7 cellular contexts compared by ENCODE assay signal in the genomic region with DNA sequence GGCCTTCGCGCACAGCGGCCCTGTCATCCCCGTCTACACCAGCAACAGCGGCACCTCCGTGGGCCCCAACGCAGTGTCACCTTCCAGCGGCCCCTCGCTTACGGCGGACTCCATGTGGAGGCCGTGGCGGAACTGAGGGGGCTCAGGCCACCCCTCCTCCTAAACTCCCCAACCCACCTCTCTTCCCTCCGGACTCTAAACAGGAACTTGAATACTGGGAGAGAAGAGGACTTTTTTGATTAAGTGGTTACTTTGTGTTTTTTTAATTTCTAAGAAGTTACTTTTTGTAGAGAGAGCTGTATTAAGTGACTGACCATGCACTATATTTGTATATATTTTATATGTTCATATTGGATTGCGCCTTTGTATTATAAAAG. TPM values are rescaled to one million over a fixed set of nuclear protein-coding genes. Genes with fewer than 3 reads are reported as not detected.
DNase-seq lines count a peak whose midpoint lies in the region; ATAC-seq and TF ChIP-seq lines count a peak whose summit lies in the region.

No MANE protein-coding gene starts in this region.

- DNase-seq in activated B cell treated with CpG ODN at 0.5 μM for 24 hours (no peak), iPS DF 6.9 (ENCODE audit: low read depth, low spot score) (no peak), NOMO-1 (lab: John Stamatoyannopoulos, UW; ENCODE audit: unreplicated experiment in 2 of 2) (no peak), kidney glomerular epithelial cell (lab: John Stamatoyannopoulos, UW) (no peak), NCI-H2171 treated with DMSO at 0.1 percent for 48 hours (lab: John Stamatoyannopoulos, UW) (no peak)
- no peak for DNase-seq in stimulated activated effector memory CD8-positive, alpha-beta T cell treated with anti-CD3 and anti-CD28 coated beads, Interleukin-12 subunit alpha, Interleukin-12 subunit beta, amount 100 ng/mL, for 72 hours (ENCODE audit: low spot score in 2 of 2)

- H3K9me3 ChIP-seq in HEK293 (ENCODE audit: control insufficient read depth, insufficient read depth, low read depth, low read length): no peaks in the 10 kb centered on the region
- H3K9me3 ChIP-seq in iPS DF 6.9 (ENCODE audit: control insufficient read depth, insufficient read depth, low read length): no peaks in the 10 kb centered on the region

- H3K27ac ChIP-seq in HEK293 (ENCODE audit: extremely low read depth, low read depth, low read length) (peak overlapping the region; percentile 100), iPS DF 6.9 (ENCODE audit: low read length) (no peak overlapping the region)

- no peak for ATAC-seq in activated B cell treated with CpG ODN at 0.5 μM for 24 hours (ENCODE audit: low read depth)
- no peak for ATAC-seq in stimulated activated effector memory CD8-positive, alpha-beta T cell treated with anti-CD3 and anti-CD28 coated beads, Interleukin-12 subunit alpha, Interleukin-12 subunit beta, amount 100 ng/mL, for 72 hours

- CTCF ChIA-PET in HEK293 (lab: Yijun Ruan, JAX) (interaction anchor here (0.7 to 5.1 kb wide), 8 partner anchors 42 to 357 kb away, joined by 3 to 25 read pairs (median 4); no protein-coding TSS in a partner anchor), activated B cell treated with CpG ODN at 0.5 μM for 24 hours (lab: Charles Lee) (interaction anchor here (0.9 to 7.2 kb wide), 27 partner anchors 9 to 678 kb away, joined by 3 to 77 read pairs (median 4); no protein-coding TSS in a partner anchor)

- intact Hi-C loops in activated B cell treated with CpG ODN at 0.5 μM for 24 hours (cut with micrococcal nuclease): loop anchor here (5.0 to 10.0 kb wide), 7 partner anchors 64 to 1769 kb away; a partner anchor contains a TSS

- peak overlapping the region; percentile 41 for H3K27ac Mint-ChIP-seq in activated B cell treated with CpG ODN at 0.5 μM for 24 hours
- no peak overlapping the region for H3K27ac Mint-ChIP-seq in stimulated activated effector memory CD8-positive, alpha-beta T cell treated with anti-CD3 and anti-CD28 coated beads, Interleukin-12 subunit alpha, Interleukin-12 subunit beta, amount 100 ng/mL, for 72 hours

- peaks cover 4% of the 10 kb centered on the region for H3K36me3 Mint-ChIP-seq in activated B cell treated with CpG ODN at 0.5 μM for 24 hours (ENCODE audit: low read depth)
- H3K36me3 Mint-ChIP-seq in stimulated activated effector memory CD8-positive, alpha-beta T cell treated with anti-CD3 and anti-CD28 coated beads, Interleukin-12 subunit alpha, Interleukin-12 subunit beta, amount 100 ng/mL, for 72 hours: peaks cover 6% of the 10 kb centered on the region

- POLR2A ChIA-PET in HEK293 (lab: Yijun Ruan, JAX): interaction anchor here (0.6 to 9.5 kb wide), 5 partner anchors 67 to 357 kb away, joined by 4 to 145 read pairs (median 13); no protein-coding TSS in a partner anchor
- POLR2A ChIA-PET in activated B cell treated with CpG ODN at 0.5 μM for 24 hours (lab: Charles Lee): interaction anchor here (0.5 to 15.3 kb wide), 8 partner anchors 33 to 480 kb away, joined by 3 to 465 read pairs (median 6); no protein-coding TSS in a partner anchor

- no peaks in the 10 kb centered on the region for H3K9me3 Mint-ChIP-seq in activated B cell treated with CpG ODN at 0.5 μM for 24 hours
- no peaks in the 10 kb centered on the region for H3K9me3 Mint-ChIP-seq in stimulated activated effector memory CD8-positive, alpha-beta T cell treated with anti-CD3 and anti-CD28 coated beads, Interleukin-12 subunit alpha, Interleukin-12 subunit beta, amount 100 ng/mL, for 72 hours

- H3K27me3 ChIP-seq in iPS DF 6.9 (ENCODE audit: control insufficient read depth, insufficient read depth, low read length): no peaks in the 10 kb centered on the region

- peaks cover 9% of the 10 kb centered on the region for H3K4me1 ChIP-seq in HEK293 (ENCODE audit: control insufficient read depth, insufficient read depth, low read length)
- peaks cover 14% of the 10 kb centered on the region; the same call in 1 of the 2 replicates for H3K4me1 ChIP-seq in iPS DF 6.9 (ENCODE audit: control insufficient read depth, insufficient read depth, low read length)

- H3K27me3 Mint-ChIP-seq in activated B cell treated with CpG ODN at 0.5 μM for 24 hours: peaks cover 4% of the 10 kb centered on the region

- TF ChIP-seq CTCF in HEK293 (tag by site-specific recombination; IDR thresholded peaks at IDR 0.05) (no peak), activated B cell treated with CpG ODN at 0.5 μM for 24 hours (IDR thresholded peaks at IDR 0.05) (no peak)

- WGBS in iPS DF 6.9 (ENCODE audit: insufficient coverage, insufficient read length): no CpG with 5 or more reads among the region's 15 CpGs

- H3K4me1 Mint-ChIP-seq in activated B cell treated with CpG ODN at 0.5 μM for 24 hours: peaks cover 64% of the 10 kb centered on the region
- H3K4me1 Mint-ChIP-seq in stimulated activated effector memory CD8-positive, alpha-beta T cell treated with anti-CD3 and anti-CD28 coated beads, Interleukin-12 subunit alpha, Interleukin-12 subunit beta, amount 100 ng/mL, for 72 hours: peaks cover 41% of the 10 kb centered on the region

- H3K4me3 ChIP-seq in HEK293 (ENCODE audit: low read depth, low read length) (peak overlapping the region; percentile 93), iPS DF 6.9 (ENCODE audit: low read length) (peak overlapping the region; percentile 26; the same call in 1 of the 2 replicates)

- peaks cover 5 to 26% of the 10 kb centered on the region in 2 experiments; a peak in 2 of 3 replicates for H3K36me3 ChIP-seq in HEK293 (ENCODE audit: control insufficient read depth in 2 of 2, insufficient read depth in 1 of 2, low read length in 2 of 2)
- H3K36me3 ChIP-seq in iPS DF 6.9 (ENCODE audit: control insufficient read depth, insufficient read depth, low read length): no peaks in the 10 kb centered on the region

- H3K4me3 Mint-ChIP-seq in activated B cell treated with CpG ODN at 0.5 μM for 24 hours: peak overlapping the region; percentile 75
- peak overlapping the region; percentile 80 for H3K4me3 Mint-ChIP-seq in stimulated activated effector memory CD8-positive, alpha-beta T cell treated with anti-CD3 and anti-CD28 coated beads, Interleukin-12 subunit alpha, Interleukin-12 subunit beta, amount 100 ng/mL, for 72 hours

TF ChIP-seq in HEK293, 187 proteins besides CTCF, POLR2A, EP300 and RAD21 (continues in another document):
- TF ChIP-seq ZBTB21 (tag by site-specific recombination; IDR thresholded peaks at IDR 0.05) (no peak), ZIC2 (tag by site-specific recombination; IDR thresholded peaks at IDR 0.05) (peak; percentile 39; the same call in 1 of the 2 replicates), ZNF302 (tag by site-specific recombination; IDR thresholded peaks at IDR 0.05; ENCODE audit: low read depth) (no peak), ZNF169 (tag by site-specific recombination; IDR thresholded peaks at IDR 0.05) (no peak), SCRT1 (tag by site-specific recombination; IDR thresholded peaks at IDR 0.05; ENCODE audit: borderline replicate concordance) (no peak), GLIS2 (tag by site-specific recombination; IDR thresholded peaks at IDR 0.05) (peak; percentile 91), ZNF394 (tag by site-specific recombination; IDR thresholded peaks at IDR 0.05; ENCODE audit: borderline replicate concordance) (no peak), ZNF530 (tag by site-specific recombination; IDR thresholded peaks at IDR 0.05; ENCODE audit: low read depth) (no peak), ZNF404 (tag by site-specific recombination; IDR thresholded peaks at IDR 0.05) (no peak), ZNF266 (tag by site-specific recombination; IDR thresholded peaks at IDR 0.05; ENCODE audit: low read depth) (no peak), ZSCAN23 (tag by site-specific recombination; IDR thresholded peaks at IDR 0.05) (no peak), MYNN (tag by site-specific recombination; IDR thresholded peaks at IDR 0.05; ENCODE audit: borderline replicate concordance) (no peak), ZBTB7A (tag by site-specific recombination; IDR thresholded peaks at IDR 0.05; ENCODE audit: low read depth) (peak; percentile 72), GLI4 (tag by site-specific recombination; IDR thresholded peaks at IDR 0.05) (no peak), GLI2 (tag by site-specific recombination; IDR thresholded peaks at IDR 0.05; ENCODE audit: borderline replicate concordance, low read depth) (no peak), ZNF701 (tag by site-specific recombination; IDR thresholded peaks at IDR 0.05) (no peak), ZBTB17 (tag by site-specific recombination; IDR thresholded peaks at IDR 0.05) (no peak), ZNF629 (tag by site-specific recombination; IDR thresholded peaks at IDR 0.05) (peak; percentile 23; the same call in 1 of the 2 replicates), ZNF654 (tag by site-specific recombination; IDR thresholded peaks at IDR 0.05; ENCODE audit: low read depth) (no peak), ZNF585B (tag by site-specific recombination; IDR thresholded peaks at IDR 0.05) (no peak), ZNF114 (tag by site-specific recombination; IDR thresholded peaks at IDR 0.05) (no peak), ZNF416 (tag by site-specific recombination; IDR thresholded peaks at IDR 0.05) (no peak), ZNF549 (tag by site-specific recombination; IDR thresholded peaks at IDR 0.05) (no peak), ZNF211 (tag by site-specific recombination; IDR thresholded peaks at IDR 0.05; ENCODE audit: low read depth) (no peak), ZNF391 (tag by site-specific recombination; IDR thresholded peaks at IDR 0.05; ENCODE audit: borderline replicate concordance, low read depth) (no peak), ZNF76 (tag by site-specific recombination; IDR thresholded peaks at IDR 0.05; ENCODE audit: borderline replicate concordance, low read depth) (no peak)
- TF ChIP-seq, protein P1, sequence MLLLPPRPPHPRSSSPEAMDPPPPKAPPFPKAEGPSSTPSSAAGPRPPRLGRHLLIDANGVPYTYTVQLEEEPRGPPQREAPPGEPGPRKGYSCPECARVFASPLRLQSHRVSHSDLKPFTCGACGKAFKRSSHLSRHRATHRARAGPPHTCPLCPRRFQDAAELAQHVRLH (tag by site-specific recombination; IDR thresholded peaks at IDR 0.05): no peak
- TF ChIP-seq, protein P2, sequence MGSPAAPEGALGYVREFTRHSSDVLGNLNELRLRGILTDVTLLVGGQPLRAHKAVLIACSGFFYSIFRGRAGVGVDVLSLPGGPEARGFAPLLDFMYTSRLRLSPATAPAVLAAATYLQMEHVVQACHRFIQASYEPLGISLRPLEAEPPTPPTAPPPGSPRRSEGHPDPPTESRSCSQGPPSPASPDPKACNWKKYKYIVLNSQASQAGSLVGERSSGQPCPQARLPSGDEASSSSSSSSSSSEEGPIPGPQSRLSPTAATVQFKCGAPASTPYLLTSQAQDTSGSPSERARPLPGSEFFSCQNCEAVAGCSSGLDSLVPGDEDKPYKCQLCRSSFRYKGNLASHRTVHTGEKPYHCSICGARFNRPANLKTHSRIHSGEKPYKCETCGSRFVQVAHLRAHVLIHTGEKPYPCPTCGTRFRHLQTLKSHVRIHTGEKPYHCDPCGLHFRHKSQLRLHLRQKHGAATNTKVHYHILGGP (tag by site-specific recombination; IDR thresholded peaks at IDR 0.05): no peak

RNA-seq across cellular contexts. Expression of a gene that starts 2.1 kb away (rescaled TPM):
- total RNA-seq in activated B cell treated with CpG ODN at 0.5 μM for 24 hours: 5.0 and 5.9 TPM in 2 replicates
